Comparison of ENCODE assay signal across 8 cellular contexts in genomic region chr3:49165771-49166751, GRCh38. TPM values are rescaled to one million over a fixed set of nuclear protein-coding genes. Genes with fewer than 3 reads are reported as not detected.
DNase-seq lines count a peak whose midpoint lies in the region; ATAC-seq and TF ChIP-seq lines count a peak whose summit lies in the region.

TSS of gene CCDC71 (minus strand) at chr3:49166331. CDS start at chr3:49164208, 2,123 bp downstream.

- H3K4me3 ChIP-seq in ovary (peak within 1 kb of the TSS; percentile 77), thoracic aorta (peak within 1 kb of the TSS; percentile 95)

- H3K36me3 Mint-ChIP-seq in IgD-negative memory B cell (peaks cover 4% of the 10 kb centered on the region), glutamatergic neuron (ENCODE audit: unreplicated experiment) (no peaks in the 10 kb centered on the region)

- no peaks in the 10 kb centered on the region for H3K9me3 ChIP-seq in ovary
- H3K9me3 ChIP-seq in thoracic aorta: no peaks in the 10 kb centered on the region

- H3K4me1 Mint-ChIP-seq in IgD-negative memory B cell (peaks cover 13 to 22% (median 16%) of the 10 kb centered on the region in 3 donors), glutamatergic neuron (ENCODE audit: low read depth, unreplicated experiment) (peaks cover 10% of the 10 kb centered on the region)

- peak; percentile 72 for ATAC-seq in GM19043 (IDR thresholded peaks at IDR 0.05; ENCODE audit: low read depth, unreplicated experiment)
- ATAC-seq in SK-N-SH treated with all-trans-retinoic acid at 6 μM for 48 hours: peak; percentile 67
- no peak for ATAC-seq in thoracic aorta (ENCODE audit: insufficient number of reproducible peaks, low FRiP score, low read depth)

- H3K9me3 Mint-ChIP-seq in IgD-negative memory B cell (no peaks in the 10 kb centered on the region), glutamatergic neuron (ENCODE audit: unreplicated experiment) (peaks cover 11% of the 10 kb centered on the region)

- peaks cover 3% of the 10 kb centered on the region for H3K27me3 Mint-ChIP-seq in IgD-negative memory B cell
- peaks cover 16% of the 10 kb centered on the region for H3K27me3 Mint-ChIP-seq in glutamatergic neuron (ENCODE audit: unreplicated experiment)

- TF ChIP-seq POLR2A in ovary (IDR thresholded peaks at IDR 0.05): peak; percentile 70

- H3K27ac ChIP-seq in ovary (peak within 1 kb of the TSS; percentile 88 to 89), thoracic aorta (peak within 1 kb of the TSS; percentile 86 to 87)

- intact Hi-C loops in ovary (cut with DNase I): loop anchor here in 2 of 4 donors (2.0 to 10.0 kb wide), 2 partner anchors 175 to 279 kb away; partner anchors contain the start of gene USP4 (in 1 of the 2)

- no peaks in the 10 kb centered on the region for H3K36me3 ChIP-seq in ovary
- peaks cover 16% of the 10 kb centered on the region for H3K36me3 ChIP-seq in thoracic aorta

- TF ChIP-seq CTCF in AG09319 (IDR thresholded peaks at IDR 0.05; ENCODE audit: low read depth, low read length) (no peak), glutamatergic neuron (IDR thresholded peaks at IDR 0.05; ENCODE audit: partially characterized antibody, unreplicated experiment) (no peak), ovary (IDR thresholded peaks at IDR 0.05) (no peak), thoracic aorta (IDR thresholded peaks at IDR 0.05) (no peak)

- H3K4me1 ChIP-seq in ovary (ENCODE audit: insufficient read depth) (no peaks in the 10 kb centered on the region), thoracic aorta (ENCODE audit: control insufficient read depth in 1 of 2, low read depth in 2 of 2) (peaks cover 7 to 37% of the 10 kb centered on the region in 2 donors)

- peak; percentile 20 for DNase-seq in AG09319 (ENCODE audit: extremely low read depth, low read depth)
- peak; percentile 80 for DNase-seq in activated naive CD4-positive, alpha-beta T cell treated with anti-CD3 and anti-CD28 coated beads, Interleukin-2, amount 50 U/mL, for 16 hours
- DNase-seq in glutamatergic neuron: peak; percentile 82
- peak; percentile 70 to 89 (median 81) for DNase-seq in ovary
- DNase-seq in thoracic aorta (ENCODE audit: low spot score): no peak

- H3K4me3 Mint-ChIP-seq in IgD-negative memory B cell: peak within 1 kb of the TSS; percentile 85 to 96 (median 93)
- peak within 1 kb of the TSS; percentile 98 for H3K4me3 Mint-ChIP-seq in glutamatergic neuron (ENCODE audit: unreplicated experiment)

- no peaks in the 10 kb centered on the region for H3K27me3 ChIP-seq in ovary
- H3K27me3 ChIP-seq in thoracic aorta (replicated peaks; ENCODE audit: insufficient read depth): no peaks in the 10 kb centered on the region

- no peak for TF ChIP-seq EP300 in ovary (IDR thresholded peaks at IDR 0.05)

- WGBS in ovary, 3 donors: 1 to 3% (median 2%) methylated on average over 18 to 69 of the region's 69 CpGs

- H3K27ac Mint-ChIP-seq in IgD-negative memory B cell (peak within 1 kb of the TSS; percentile 84 to 98 (median 90)), glutamatergic neuron (ENCODE audit: unreplicated experiment) (peak within 1 kb of the TSS; percentile 90)

TF ChIP-seq in SK-N-SH treated with all-trans-retinoic acid at 6 μM for 48 hours, 23 proteins besides CTCF, POLR2A, EP300 and RAD21:
- TF ChIP-seq SNAI2 (CRISPR knock-in tag; IDR thresholded peaks at IDR 0.05) (peak; percentile 48; the same call in 1 of the 2 replicates), TCF4 (CRISPR knock-in tag; IDR thresholded peaks at IDR 0.05; ENCODE audit: borderline replicate concordance) (no peak), PPARA (CRISPR knock-in tag; IDR thresholded peaks at IDR 0.05; ENCODE audit: borderline replicate concordance) (no peak), ZNF565 (CRISPR knock-in tag; conservative IDR thresholded peaks at IDR 0.05; ENCODE audit: low read depth) (0 out of 2 replicates have a peak, but pooled peaks have one; percentile 66), ZFP3 (CRISPR knock-in tag; IDR thresholded peaks at IDR 0.05) (peak; percentile 74), CSDC2 (CRISPR knock-in tag; IDR thresholded peaks at IDR 0.05) (peak; percentile 84)
- TF ChIP-seq, protein P1, sequence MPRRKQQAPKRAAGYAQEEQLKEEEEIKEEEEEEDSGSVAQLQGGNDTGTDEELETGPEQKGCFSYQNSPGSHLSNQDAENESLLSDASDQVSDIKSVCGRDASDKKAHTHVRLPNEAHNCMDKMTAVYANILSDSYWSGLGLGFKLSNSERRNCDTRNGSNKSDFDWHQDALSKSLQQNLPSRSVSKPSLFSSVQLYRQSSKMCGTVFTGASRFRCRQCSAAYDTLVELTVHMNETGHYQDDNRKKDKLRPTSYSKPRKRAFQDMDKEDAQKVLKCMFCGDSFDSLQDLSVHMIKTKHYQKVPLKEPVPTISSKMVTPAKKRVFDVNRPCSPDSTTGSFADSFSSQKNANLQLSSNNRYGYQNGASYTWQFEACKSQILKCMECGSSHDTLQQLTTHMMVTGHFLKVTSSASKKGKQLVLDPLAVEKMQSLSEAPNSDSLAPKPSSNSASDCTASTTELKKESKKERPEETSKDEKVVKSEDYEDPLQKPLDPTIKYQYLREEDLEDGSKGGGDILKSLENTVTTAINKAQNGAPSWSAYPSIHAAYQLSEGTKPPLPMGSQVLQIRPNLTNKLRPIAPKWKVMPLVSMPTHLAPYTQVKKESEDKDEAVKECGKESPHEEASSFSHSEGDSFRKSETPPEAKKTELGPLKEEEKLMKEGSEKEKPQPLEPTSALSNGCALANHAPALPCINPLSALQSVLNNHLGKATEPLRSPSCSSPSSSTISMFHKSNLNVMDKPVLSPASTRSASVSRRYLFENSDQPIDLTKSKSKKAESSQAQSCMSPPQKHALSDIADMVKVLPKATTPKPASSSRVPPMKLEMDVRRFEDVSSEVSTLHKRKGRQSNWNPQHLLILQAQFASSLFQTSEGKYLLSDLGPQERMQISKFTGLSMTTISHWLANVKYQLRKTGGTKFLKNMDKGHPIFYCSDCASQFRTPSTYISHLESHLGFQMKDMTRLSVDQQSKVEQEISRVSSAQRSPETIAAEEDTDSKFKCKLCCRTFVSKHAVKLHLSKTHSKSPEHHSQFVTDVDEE (CRISPR knock-in tag; IDR thresholded peaks at IDR 0.05): peak; percentile 78

RNA-seq across cellular contexts. Expression of gene CCDC71, which starts in this region (rescaled TPM):
- polyA plus RNA-seq in IgD-negative memory B cell: 1.7 TPM
- total RNA-seq in glutamatergic neuron (ENCODE audit: unreplicated experiment): 22.1 TPM
- total RNA-seq in ovary: 10 to 100 TPM; 24.8 to 39.0 (median 32.7) TPM
- polyA plus RNA-seq in ovary: 10 to 100 TPM in 1 of 2 donors, 1 to 10 TPM in 1; 6.9 to 30.9 TPM
- 10 to 100 TPM; 28.8 to 28.9 TPM for total RNA-seq in thoracic aorta
